10 cellular contexts compared by ENCODE assay signal in the genomic region with DNA sequence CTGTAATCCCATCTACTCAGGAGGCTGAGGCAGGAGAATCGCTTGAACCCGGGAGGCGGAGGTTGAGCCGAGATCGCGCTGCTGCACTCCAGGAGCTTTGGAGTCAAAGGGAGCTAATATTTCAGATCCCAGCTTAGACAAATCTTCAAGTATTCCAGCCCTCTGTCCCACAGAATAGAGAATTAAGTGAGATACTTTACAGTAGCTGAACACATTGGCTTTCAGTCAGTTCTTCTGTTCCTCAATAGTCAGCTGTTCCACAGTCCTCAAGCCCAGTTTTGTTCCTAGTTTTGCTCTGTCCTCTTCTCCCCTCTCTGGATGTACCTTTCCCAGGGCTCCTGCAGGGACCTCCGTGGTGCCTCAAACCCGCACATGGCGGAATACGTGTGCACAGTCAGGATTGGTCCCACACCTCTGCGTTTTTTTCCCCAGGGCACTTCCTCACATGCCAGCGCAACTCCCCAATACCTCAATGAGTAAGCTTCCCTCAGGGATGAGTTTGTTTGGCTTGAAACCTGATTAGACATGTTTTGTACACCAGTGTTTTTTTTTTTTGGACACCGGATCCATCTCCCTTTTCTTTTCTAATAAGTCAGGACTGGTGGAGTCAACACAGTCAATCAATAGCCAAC. TPM values are rescaled to one million over a fixed set of nuclear protein-coding genes. Genes with fewer than 3 reads are reported as not detected.
DNase-seq lines count a peak whose midpoint lies in the region; ATAC-seq, FAIRE-seq and TF ChIP-seq lines count a peak whose summit lies in the region.
"Had no signal": no experiment of that assay in that cellular context is flagged by ENCODE, and none has a peak within 500 bp of the region (broad histone marks: within the 10 kb centered on the region; RNA-seq: fewer than 3 reads in every experiment).

No MANE protein-coding gene starts in this region.

- no peak overlapping the region for H3K4ac ChIP-seq in H1 (replicated peaks; ENCODE audit: insufficient read length, low read depth, low read length)

- ATAC-seq in HG02571 (IDR thresholded peaks at IDR 0.05; ENCODE audit: unreplicated experiment) (no peak), HG03520 (IDR thresholded peaks at IDR 0.05; ENCODE audit: unreplicated experiment) (no peak), GM18502 (IDR thresholded peaks at IDR 0.05; ENCODE audit: poor library complexity, unreplicated experiment) (no peak)

- BruUV-seq in OCI-LY7 (replicated peaks; lab: Mats Ljungman, UMichigan): no TSS peak

- TF ChIP-seq CTCF in OCI-LY7 (conservative IDR thresholded peaks at IDR 0.05; ENCODE audit: low read length): no peak
- no peak for TF ChIP-seq CTCF in H1 (IDR thresholded peaks at IDR 0.05; ENCODE audit: control extremely low read depth in 1 of 3, insufficient read depth in 1 of 3, low read depth in 1 of 3, low read length in 3 of 3)
- TF ChIP-seq CTCF in osteoblast (IDR thresholded peaks at IDR 0.05; ENCODE audit: extremely low read depth, low read depth, low read length): no peak

- H3K4me3 ChIP-seq in OCI-LY7 (ENCODE audit: low read depth, low read length, poor library complexity, severe bottlenecking) (peak overlapping the region; percentile 93), H1 (ENCODE audit: extremely low read depth in 1 of 4, insufficient read depth in 2 of 4, low read depth in 3 of 4, low read length in 4 of 4) (peak overlapping the region; percentile 78 to 94 (median 84); a peak in 4 of 8 replicates), osteoblast (ENCODE audit: insufficient read depth, low read length) (peak overlapping the region; percentile 86)

- intact Hi-C loops in OCI-LY7 (cut with micrococcal nuclease; ENCODE audit: unreplicated experiment): loop anchor here (1.0 to 10.0 kb wide), 2 partner anchors 50 to 247 kb away; partner anchors contain the start of gene AGTRAP

- H2AFZ ChIP-seq in OCI-LY7 (ENCODE audit: low read length): no peak overlapping the region
- H2AFZ ChIP-seq in H1 (ENCODE audit: low read length): no peak overlapping the region
- H2AFZ ChIP-seq in osteoblast (ENCODE audit: low read length): no peak overlapping the region

- TF ChIP-seq POLR2A in H1 (IDR thresholded peaks at IDR 0.05; ENCODE audit: control extremely low read depth in 1 of 2, low read depth in 2 of 2, low read length in 2 of 2): no peak

- no peak overlapping the region for H4K91ac ChIP-seq in H1 (replicated peaks; ENCODE audit: insufficient read length, low read length)

- H3K27me3 ChIP-seq in H1 (replicated peaks in 1 of 4; ENCODE audit: control insufficient read depth in 3 of 4, extremely low read depth in 1 of 4, insufficient read depth in 3 of 4, low read length in 3 of 4) (no peaks in the 10 kb centered on the region), osteoblast (ENCODE audit: insufficient read depth, low read length) (no peaks in the 10 kb centered on the region)

- H3K79me1 ChIP-seq in H1 (ENCODE audit: low read depth, low read length): peaks cover 10% of the 10 kb centered on the region

- TF ChIP-seq EP300 in H1 (IDR thresholded peaks at IDR 0.05; ENCODE audit: borderline replicate concordance in 1 of 2, low read depth in 2 of 2, low read length in 2 of 2): no peak

- no peak overlapping the region for H2BK120ac ChIP-seq in H1 (replicated peaks; ENCODE audit: low read depth, low read length)

- H3K14ac ChIP-seq in H1 (ENCODE audit: insufficient read length): no peak overlapping the region

- 94% methylated on average over 12 of the region's 13 CpGs; no CpG with 5 or more reads in 1 of the 2 experiments for WGBS in H1 (ENCODE audit: extremely low coverage in 1 of 2, insufficient coverage in 1 of 2, insufficient read length in 1 of 2, insufficient replicate concordance in 2 of 2, low coverage in 1 of 2, low lambda C conversion rate in 2 of 2, missing lambda C conversion rate in 1 of 2), 2 experiments

- no peak for TF ChIP-seq RAD21 in H1 (IDR thresholded peaks at IDR 0.05 in 1 of 2, conservative IDR thresholded peaks at IDR 0.05 in 1 of 2; ENCODE audit: low read depth in 2 of 2, low read length in 2 of 2)

- H3K56ac ChIP-seq in H1 (replicated peaks; ENCODE audit: insufficient read length, low read depth, low read length): no peak overlapping the region

- no peak overlapping the region for H4K5ac ChIP-seq in H1 (ENCODE audit: insufficient read length, low read depth, low read length)

- peak; percentile 56 for DNase-seq in ELR (ENCODE audit: low read depth)
- DNase-seq in OCI-LY7 (ENCODE audit: low spot score): no peak
- no peak for DNase-seq in H1 (ENCODE audit: low read depth in 1 of 2, low spot score in 2 of 2)
- DNase-seq in osteoblast (ENCODE audit: insufficient read length, low spot score, missing footprints): no peak
- DNase-seq in NCI-H128 (lab: John Stamatoyannopoulos, UW; ENCODE audit: unreplicated experiment): no peak
- DNase-seq: cortex of kidney, SIG-M5 had no signal

- H3K36me3 ChIP-seq in OCI-LY7 (ENCODE audit: insufficient read depth, low read length): peaks cover 43% of the 10 kb centered on the region
- H3K36me3 ChIP-seq in H1 (ENCODE audit: control insufficient read depth in 2 of 4, insufficient read depth in 4 of 4, low read length in 3 of 4): peaks cover 9 to 25% (median 19%) of the 10 kb centered on the region in 4 experiments; a peak in 7 of 8 replicates
- peaks cover 40% of the 10 kb centered on the region for H3K36me3 ChIP-seq in osteoblast (ENCODE audit: insufficient read depth, low read length)

- no peak overlapping the region for H2BK20ac ChIP-seq in H1 (ENCODE audit: low read length)

- H3K9me2 ChIP-seq in OCI-LY7 (ENCODE audit: insufficient read depth, low read length): no peaks in the 10 kb centered on the region

- no peak overlapping the region for H2BK15ac ChIP-seq in H1 (ENCODE audit: low read length)

- POLR2A ChIA-PET in OCI-LY7 (lab: Charles Lee): interaction anchor here (0.6 to 1.3 kb wide), 8 partner anchors 13 to 989 kb away, joined by 3 to 8 read pairs (median 3); partner anchors contain the start of gene MIIP
- POLR2A ChIA-PET in H1 (lab: Charles Lee; ENCODE audit: partially characterized antibody): interaction anchor here (0.8 to 9.9 kb wide), 19 partner anchors 8 to 194 kb away, joined by 3 to 144 read pairs (median 6); partner anchors contain the start of genes KIAA2013, MIIP, NPPA and PLOD1

- H3K18ac ChIP-seq in H1 (ENCODE audit: extremely low read depth, low read length): no peak overlapping the region

- H3K27ac ChIP-seq in OCI-LY7 (ENCODE audit: low read depth, low read length, poor library complexity, severe bottlenecking) (no peak overlapping the region), H1 (ENCODE audit: low read depth, low read length) (no peak overlapping the region), osteoblast (ENCODE audit: low read depth, low read length) (peak overlapping the region; percentile 45)

- CTCF ChIA-PET in OCI-LY7 (lab: Charles Lee; ENCODE audit: unreplicated experiment): no interaction called here
- CTCF ChIA-PET in H1 (lab: Charles Lee; ENCODE audit: partially characterized antibody): interaction anchor here (0.6 to 3.3 kb wide), 7 partner anchors 11 to 128 kb away, joined by 3 to 21 read pairs (median 4); no protein-coding TSS in a partner anchor

- peaks cover 11% of the 10 kb centered on the region for H3K23me2 ChIP-seq in H1 (ENCODE audit: low read depth, low read length)

- H3K23ac ChIP-seq in H1 (ENCODE audit: insufficient read length): no peak overlapping the region

- H2BK12ac ChIP-seq in H1 (ENCODE audit: low read depth, low read length): no peak overlapping the region

- H3K79me2 ChIP-seq in OCI-LY7 (ENCODE audit: insufficient read depth, low read depth, low read length) (peaks cover 28% of the 10 kb centered on the region), H1 (ENCODE audit: control insufficient read depth in 1 of 2, insufficient read depth in 2 of 2, low read length in 2 of 2) (peaks cover 6 to 54% of the 10 kb centered on the region in 2 experiments; a peak in 3 of 4 replicates), osteoblast (ENCODE audit: insufficient read depth, low read length) (peaks cover 59% of the 10 kb centered on the region)

- H2AK5ac ChIP-seq in H1 (ENCODE audit: low read depth, low read length): no peak overlapping the region

- FAIRE-seq in H1 (lab: Jason Lieb, UNC): no peak

- no peak overlapping the region; a peak in 2 of 7 replicates for H3K9ac ChIP-seq in H1 (replicated peaks in 1 of 4; ENCODE audit: extremely low read depth in 1 of 4, low read depth in 3 of 4, low read length in 3 of 4)

- no peaks in the 10 kb centered on the region for H3K9me3 ChIP-seq in OCI-LY7 (ENCODE audit: low read length)
- no peaks in the 10 kb centered on the region for H3K9me3 ChIP-seq in H1 (ENCODE audit: insufficient read depth in 2 of 2, low read depth in 1 of 2, low read length in 1 of 2)
- no peaks in the 10 kb centered on the region for H3K9me3 ChIP-seq in osteoblast (ENCODE audit: low read depth, low read length)

- no peak overlapping the region for H4K8ac ChIP-seq in H1 (ENCODE audit: extremely low read depth, insufficient read depth, low read length)

- H4K20me1 ChIP-seq in OCI-LY7 (ENCODE audit: insufficient read depth, low read length) (no peaks in the 10 kb centered on the region), H1 (replicated peaks in 1 of 2; ENCODE audit: control insufficient read depth in 1 of 2, insufficient read depth in 2 of 2, low read length in 2 of 2) (peaks cover 2 to 10% of the 10 kb centered on the region in 2 experiments), osteoblast (ENCODE audit: insufficient read depth, low read length) (peaks cover 25% of the 10 kb centered on the region)

- H3K4me1 ChIP-seq in OCI-LY7 (ENCODE audit: insufficient read depth, low read length, poor library complexity, severe bottlenecking): peaks cover 21% of the 10 kb centered on the region
- peaks cover 0 to 5% (median 2%) of the 10 kb centered on the region in 4 experiments; a peak in 3 of 7 replicates for H3K4me1 ChIP-seq in H1 (replicated peaks in 1 of 4; ENCODE audit: control insufficient read depth in 3 of 4, insufficient read depth in 4 of 4, low read length in 3 of 4)
- peaks cover 29% of the 10 kb centered on the region for H3K4me1 ChIP-seq in osteoblast (ENCODE audit: insufficient read depth, low read length)

- H2BK5ac ChIP-seq in H1 (ENCODE audit: low read depth, low read length): no peak overlapping the region

- H3K4me2 ChIP-seq in OCI-LY7 (ENCODE audit: low read length) (peak overlapping the region; percentile 75), H1 (ENCODE audit: insufficient read depth in 1 of 2, low read depth in 2 of 2, low read length in 2 of 2) (peak overlapping the region; percentile 74 to 78; a peak in 3 of 4 replicates), osteoblast (ENCODE audit: insufficient read depth, low read length) (peak overlapping the region; percentile 93)

RNA-seq across cellular contexts. Expression of gene MFN2, which starts 1.2 kb away (rescaled TPM):
- 28.3 and 32.2 TPM in 2 replicates for total RNA-seq in OCI-LY7 (2014; rRNA removed; shearing (Covaris generic))
- total RNA-seq in OCI-LY7 (2022): 52.7 and 55.9 TPM in 2 replicates
- 58.2 and 62.5 TPM in 2 replicates for total RNA-seq in H1 (2021; fragmentation: NEBNext Ultra II Directional; extraction: Animal tissue kit (Norgen Biotek cat#: 25700))
- polyA plus RNA-seq in H1 (2011; rRNA removed): 34.0 and 42.0 TPM in 2 replicates
- 45.9 TPM for polyA plus RNA-seq in H1 (2011; cell fraction: cytosol; rRNA removed)
- 63.9 TPM for polyA plus RNA-seq in H1 (2011; cell fraction: nucleus; rRNA removed)
- polyA plus RNA-seq in H1 (2012, experiment 1 of 2): 45.7 to 57.9 TPM (median 51.8 TPM) in 4 replicates
- 28.5 TPM for polyA plus RNA-seq in H1 (2012, experiment 2 of 2)
- 28.3 TPM for polyA plus RNA-seq in H1 (2013, experiment 1 of 2)
- polyA plus RNA-seq in H1 (2013, experiment 2 of 2): 25.5 TPM
- polyA minus RNA-seq in H1 (2011; rRNA and poly(A)+ RNA removed): 63.6 and 69.2 TPM in 2 replicates
- 28.5 TPM for polyA minus RNA-seq in H1 (2011; cell fraction: cytosol; rRNA and poly(A)+ RNA removed)
- polyA minus RNA-seq in H1 (2011; cell fraction: nucleus; rRNA and poly(A)+ RNA removed): 23.9 TPM
- 46.0 and 51.0 TPM in 2 replicates for total RNA-seq in osteoblast

RNA-seq across cellular contexts. Expression of gene MIIP, which starts 37.8 kb away (rescaled TPM):
- total RNA-seq in OCI-LY7 (2014; rRNA removed; shearing (Covaris generic)): 75.2 and 102 TPM in 2 replicates
- total RNA-seq in OCI-LY7 (2022) (48.5 and 57.9 TPM in 2 replicates), osteoblast (24.2 and 26.4 TPM in 2 replicates)
- 65.5 and 66.1 TPM in 2 replicates for total RNA-seq in H1 (2021; fragmentation: NEBNext Ultra II Directional; extraction: Animal tissue kit (Norgen Biotek cat#: 25700))
- polyA plus RNA-seq in H1 (2011; rRNA removed): 106 and 149 TPM in 2 replicates
- 92.6 TPM for polyA plus RNA-seq in H1 (2011; cell fraction: cytosol; rRNA removed)
- polyA plus RNA-seq in H1 (2011; cell fraction: nucleus; rRNA removed): 266 TPM
- 57.0 to 78.2 TPM (median 75.2 TPM) in 4 replicates for polyA plus RNA-seq in H1 (2012, experiment 1 of 2)
- 75.0 TPM for polyA plus RNA-seq in H1 (2012, experiment 2 of 2)
- polyA plus RNA-seq in H1 (2013, experiment 1 of 2): 49.8 TPM
- 49.9 TPM for polyA plus RNA-seq in H1 (2013, experiment 2 of 2)
- 31.7 and 34.1 TPM in 2 replicates for polyA minus RNA-seq in H1 (2011; rRNA and poly(A)+ RNA removed)
- 33.5 TPM for polyA minus RNA-seq in H1 (2011; cell fraction: cytosol; rRNA and poly(A)+ RNA removed)
- polyA minus RNA-seq in H1 (2011; cell fraction: nucleus; rRNA and poly(A)+ RNA removed): 47.5 TPM

RNA-seq across cellular contexts. Expression of gene PLOD1, which starts 47.0 kb away (rescaled TPM):
- total RNA-seq in OCI-LY7 (2014; rRNA removed; shearing (Covaris generic)): 9.4 and 11.3 TPM in 2 replicates
- 9.7 and 11.7 TPM in 2 replicates for total RNA-seq in OCI-LY7 (2022)
- 44.9 and 53.4 TPM in 2 replicates for total RNA-seq in H1 (2021; fragmentation: NEBNext Ultra II Directional; extraction: Animal tissue kit (Norgen Biotek cat#: 25700))
- 51.8 and 68.5 TPM in 2 replicates for polyA plus RNA-seq in H1 (2011; rRNA removed)
- 54.5 TPM for polyA plus RNA-seq in H1 (2011; cell fraction: cytosol; rRNA removed)
- polyA plus RNA-seq in H1 (2011; cell fraction: nucleus; rRNA removed): 96.5 TPM
- polyA plus RNA-seq in H1 (2012, experiment 1 of 2): 46.1 to 58.1 TPM (median 50.2 TPM) in 4 replicates
- polyA plus RNA-seq in H1 (2012, experiment 2 of 2): 47.5 TPM
- 89.8 TPM for polyA plus RNA-seq in H1 (2013, experiment 1 of 2)
- 82.9 TPM for polyA plus RNA-seq in H1 (2013, experiment 2 of 2)
- 45.0 and 47.6 TPM in 2 replicates for polyA minus RNA-seq in H1 (2011; rRNA and poly(A)+ RNA removed)
- polyA minus RNA-seq in H1 (2011; cell fraction: cytosol; rRNA and poly(A)+ RNA removed): 55.1 TPM
- 24.3 TPM for polyA minus RNA-seq in H1 (2011; cell fraction: nucleus; rRNA and poly(A)+ RNA removed)
- 242 and 281 TPM in 2 replicates for total RNA-seq in osteoblast

RNA-seq across cellular contexts. Expression of gene KIAA2013, which starts 55.3 kb away (rescaled TPM):
- 42.3 and 48.3 TPM in 2 replicates for total RNA-seq in OCI-LY7 (2014; rRNA removed; shearing (Covaris generic))
- total RNA-seq in OCI-LY7 (2022) (43.7 and 47.2 TPM in 2 replicates), osteoblast (51.6 and 64.1 TPM in 2 replicates)
- 37.9 and 38.8 TPM in 2 replicates for total RNA-seq in H1 (2021; fragmentation: NEBNext Ultra II Directional; extraction: Animal tissue kit (Norgen Biotek cat#: 25700))
- 114 and 120 TPM in 2 replicates for polyA plus RNA-seq in H1 (2011; rRNA removed)
- polyA plus RNA-seq in H1 (2011; cell fraction: cytosol; rRNA removed): 76.1 TPM
- 74.5 TPM for polyA plus RNA-seq in H1 (2011; cell fraction: nucleus; rRNA removed)
- 19.4 to 35.8 TPM (median 34.2 TPM) in 4 replicates for polyA plus RNA-seq in H1 (2012, experiment 1 of 2)
- polyA plus RNA-seq in H1 (2012, experiment 2 of 2): 38.0 TPM
- 43.1 TPM for polyA plus RNA-seq in H1 (2013, experiment 1 of 2)
- 43.5 TPM for polyA plus RNA-seq in H1 (2013, experiment 2 of 2)
- polyA minus RNA-seq in H1 (2011; rRNA and poly(A)+ RNA removed): 28.4 and 31.5 TPM in 2 replicates
- polyA minus RNA-seq in H1 (2011; cell fraction: cytosol; rRNA and poly(A)+ RNA removed): 36.6 TPM
- polyA minus RNA-seq in H1 (2011; cell fraction: nucleus; rRNA and poly(A)+ RNA removed): 25.4 TPM
